Comparison of ENCODE assay signal across 1 cellular context in genomic region chr10:3907514-3907913, GRCh38.
TF ChIP-seq lines count a peak whose summit lies in the region.

No MANE protein-coding gene starts in this region.

TF ChIP-seq in IMR-90, 13 proteins besides CTCF, POLR2A, EP300 and RAD21 (continued from another document):
- TF ChIP-seq USF2 (IDR thresholded peaks at IDR 0.05; ENCODE audit: low read depth, low read length), result no peak
